ENCODE assay signal across 27 cellular contexts in the genomic region with DNA sequence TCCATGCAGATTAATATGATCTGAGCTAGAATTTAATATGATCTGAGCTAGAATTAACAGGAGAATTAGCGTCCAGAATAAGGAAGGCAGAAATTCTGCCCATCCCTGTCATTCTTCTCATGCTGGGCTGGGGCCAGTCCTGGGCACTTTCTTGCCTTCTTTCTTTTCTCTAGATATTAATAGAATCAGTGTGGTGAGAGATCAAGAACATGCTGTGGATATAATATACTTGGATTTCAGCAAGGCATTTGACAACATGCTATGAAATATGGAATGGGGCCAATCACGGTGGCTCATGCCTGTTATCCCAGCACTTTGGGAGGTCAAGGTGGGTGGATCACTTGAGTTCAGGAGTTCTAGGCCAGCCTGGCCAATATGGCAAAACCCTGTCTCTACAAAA. TPM values are rescaled to one million over a fixed set of nuclear protein-coding genes. Genes with fewer than 3 reads are reported as not detected.
A peak's percentile ranks its signal among the peaks of the same experiment; 100 is the strongest.
DNase-seq lines count a peak whose midpoint lies in the region; ATAC-seq, FAIRE-seq and TF ChIP-seq lines count a peak whose summit lies in the region.
"Had no signal": no experiment of that assay in that cellular context is flagged by ENCODE, and none has a peak within 500 bp of the region (broad histone marks: within the 10 kb centered on the region; RNA-seq: fewer than 3 reads in every experiment).

No MANE protein-coding gene starts in this region.

- no peak overlapping the region for H2AFZ ChIP-seq in HepG2 (ENCODE audit: low read length)

- CTCF ChIA-PET in CD8-positive, alpha-beta T cell (lab: Charles Lee): interaction anchor here (1.3 to 2.2 kb wide), 2 partner anchors 9 to 49 kb away, joined by 3 to 6 read pairs; no protein-coding TSS in a partner anchor
- CTCF ChIA-PET in HepG2 (lab: Yijun Ruan, JAX; ENCODE audit: low intra/inter-chr PET ratio, low total read pairs): no interaction called here

- H3K27ac ChIP-seq in CD8-positive, alpha-beta T cell (ENCODE audit: low read depth, low read length): no peak overlapping the region
- H3K27ac ChIP-seq in gastrocnemius medialis (peak overlapping the region; percentile 15 to 52 (median 46)), HepG2 (ENCODE audit: extremely low read length, insufficient read depth, low read length) (no peak overlapping the region)
- H3K27ac ChIP-seq: SJCRH30 had no signal

- no peaks in the 10 kb centered on the region for H4K20me1 ChIP-seq in HepG2 (ENCODE audit: insufficient read depth, low read length)

- H3K9me3 ChIP-seq in CD8-positive, alpha-beta T cell (ENCODE audit: low read length): no peaks in the 10 kb centered on the region
- H3K9me3 ChIP-seq in gastrocnemius medialis (no peaks in the 10 kb centered on the region), HepG2 (ENCODE audit: low read length) (no peaks in the 10 kb centered on the region)
- H3K9me3 ChIP-seq: SJCRH30 had no signal

- POLR2A ChIA-PET in CD8-positive, alpha-beta T cell (lab: Charles Lee): no interaction called here
- POLR2A ChIA-PET in HepG2 (lab: Yijun Ruan, JAX): interaction anchor here (0.5 to 0.8 kb wide), 2 partner anchors 15 to 246 kb away, joined by 3 read pairs; no protein-coding TSS in a partner anchor

- H3K27me3 Mint-ChIP-seq in activated naive CD4-positive, alpha-beta T cell treated with anti-CD3 and anti-CD28 coated beads, Interleukin-2, amount 50 U/mL, for 24 hours: no peaks in the 10 kb centered on the region
- H3K27me3 Mint-ChIP-seq in CD8-positive, alpha-beta T cell (ENCODE audit: low read depth): no peaks in the 10 kb centered on the region
- no peaks in the 10 kb centered on the region for H3K27me3 Mint-ChIP-seq in activated T-helper 2 cell treated with anti-CD3 and anti-CD28 coated beads, Interferon-gamma antibody, Interleukin-2, Interleukin-4, amounts not matched to agents 10 μg/mL and 5 μg/mL and 100 μg/mL, durations not matched to agents 14 hours and 24 hours and 36 hours (ENCODE audit: low read depth)

- no peak for TF ChIP-seq CTCF in CD8-positive, alpha-beta T cell (IDR thresholded peaks at IDR 0.05)
- TF ChIP-seq CTCF in gastrocnemius medialis (IDR thresholded peaks at IDR 0.05 in 4 of 5, conservative IDR thresholded peaks at IDR 0.05 in 1 of 5) (no peak), HepG2 (CRISPR knock-in tag; IDR thresholded peaks at IDR 0.05) (no peak)

- ATAC-seq in CD8-positive, alpha-beta T cell: no peak
- ATAC-seq in gastrocnemius medialis: peak; percentile 80 to 84
- ATAC-seq in HepG2: no peak
- ATAC-seq: PC-3, Right ventricle myocardium inferior had no signal

- peaks cover 84% of the 10 kb centered on the region for H3K4me1 Mint-ChIP-seq in activated naive CD4-positive, alpha-beta T cell treated with anti-CD3 and anti-CD28 coated beads, Interleukin-2, amount 50 U/mL, for 24 hours
- H3K4me1 Mint-ChIP-seq in CD8-positive, alpha-beta T cell (ENCODE audit: low read depth): peaks cover 59% of the 10 kb centered on the region
- H3K4me1 Mint-ChIP-seq in activated T-helper 2 cell treated with anti-CD3 and anti-CD28 coated beads, Interferon-gamma antibody, Interleukin-2, Interleukin-4, amounts not matched to agents 10 μg/mL and 5 μg/mL and 100 μg/mL, durations not matched to agents 14 hours and 24 hours and 36 hours (ENCODE audit: low read depth): peaks cover 28% of the 10 kb centered on the region

- H3K4me3 Mint-ChIP-seq in activated naive CD4-positive, alpha-beta T cell treated with anti-CD3 and anti-CD28 coated beads, Interleukin-2, amount 50 U/mL, for 24 hours: peak overlapping the region; percentile 39
- H3K4me3 Mint-ChIP-seq in CD8-positive, alpha-beta T cell: no peak overlapping the region
- H3K4me3 Mint-ChIP-seq in activated T-helper 2 cell treated with anti-CD3 and anti-CD28 coated beads, Interferon-gamma antibody, Interleukin-2, Interleukin-4, amounts not matched to agents 10 μg/mL and 5 μg/mL and 100 μg/mL, durations not matched to agents 14 hours and 24 hours and 36 hours (ENCODE audit: low read depth): peak overlapping the region; percentile 1

- TF ChIP-seq EP300 in HepG2 (IDR thresholded peaks at IDR 0.05; ENCODE audit: low read depth in 2 of 2, low read length in 2 of 2): no peak
- no peak for TF ChIP-seq EP300 in HepG2 (CRISPR knock-in tag; IDR thresholded peaks at IDR 0.05; ENCODE audit: borderline replicate concordance)

- TF ChIP-seq POLR2A in gastrocnemius medialis (IDR thresholded peaks at IDR 0.05) (no peak), HepG2 (IDR thresholded peaks at IDR 0.05; ENCODE audit: insufficient read depth in 1 of 2, low read depth in 2 of 2, low read length in 2 of 2) (no peak)

- BruUV-seq in HepG2 (replicated peaks; lab: Mats Ljungman, UMichigan): no TSS peak

- no peak for DNase-seq in activated naive CD4-positive, alpha-beta T cell treated with anti-CD3 and anti-CD28 coated beads, Interleukin-2, amount 50 U/mL, for 16 hours
- DNase-seq in CD8-positive, alpha-beta T cell: no peak
- DNase-seq in activated T-helper 2 cell treated with anti-CD3 and anti-CD28 coated beads, Interferon-gamma antibody, Interleukin-2, Interleukin-4, amounts not matched to agents 10 μg/mL and 5 μg/mL and 100 μg/mL, durations not matched to agents 14 hours and 24 hours and 36 hours (ENCODE audit: low spot score): no peak
- peak; percentile 10 to 21 for DNase-seq in gastrocnemius medialis
- DNase-seq in NCI-H146 (lab: John Stamatoyannopoulos, UW): no peak
- no peak for DNase-seq in HepG2 (ENCODE audit: low spot score)
- no peak for DNase-seq in central memory CD4-positive, alpha-beta T cell
- DNase-seq: C1 segment of cervical spinal cord; DMS153; DND-41; KBM-7; MV-4-11; NCI-H1105; NCI-H1436 treated with DMSO at 0.1 percent for 48 hours; NCI-H1930; NCI-H2107; NCI-H446; NCI-H524 treated with DMSO at 0.1 percent for 48 hours; NCI-H82; NK-92 treated with Interleukin-12 subunit alpha and Interleukin-12 subunit beta, amount 100 ng/mL, for 24 hours; PC-3; SJCRH30 had no signal

- no peaks in the 10 kb centered on the region for H3K27me3 ChIP-seq in CD8-positive, alpha-beta T cell (ENCODE audit: insufficient read depth, low read length)
- H3K27me3 ChIP-seq in gastrocnemius medialis: no peaks in the 10 kb centered on the region
- H3K27me3 ChIP-seq in HepG2 (ENCODE audit: control insufficient read depth in 1 of 2, insufficient read depth in 2 of 2, low read length in 2 of 2): no peaks in the 10 kb centered on the region
- H3K27me3 ChIP-seq: SJCRH30 had no signal

- no peak overlapping the region for H3K4me2 ChIP-seq in HepG2 (ENCODE audit: low read depth, low read length)

- in situ Hi-C loops in gastrocnemius medialis (cut with MboI; ENCODE audit: low sequenced_read_pairs in 4 of 4) (no loop called here), HepG2 (cut with HindIII; ENCODE audit: extremely low pct_ligation_motif_present, low pct_unique_long_range_greater_than_20kb) (no loop called here)

- no peaks in the 10 kb centered on the region for H3K79me2 ChIP-seq in HepG2 (ENCODE audit: insufficient read depth, low read length)

- H3K36me3 Mint-ChIP-seq in activated naive CD4-positive, alpha-beta T cell treated with anti-CD3 and anti-CD28 coated beads, Interleukin-2, amount 50 U/mL, for 24 hours: peaks cover 18% of the 10 kb centered on the region
- peaks cover 68% of the 10 kb centered on the region for H3K36me3 Mint-ChIP-seq in CD8-positive, alpha-beta T cell
- peaks cover 59% of the 10 kb centered on the region for H3K36me3 Mint-ChIP-seq in activated T-helper 2 cell treated with anti-CD3 and anti-CD28 coated beads, Interferon-gamma antibody, Interleukin-2, Interleukin-4, amounts not matched to agents 10 μg/mL and 5 μg/mL and 100 μg/mL, durations not matched to agents 14 hours and 24 hours and 36 hours (ENCODE audit: low read depth)

- intact Hi-C loops in CD8-positive, alpha-beta T cell (cut with DNase I, micrococcal nuclease): no loop called here
- intact Hi-C loops in activated T-helper 2 cell treated with anti-CD3 and anti-CD28 coated beads, Interferon-gamma antibody, Interleukin-2, Interleukin-4, amounts not matched to agents 10 μg/mL and 5 μg/mL and 100 μg/mL, durations not matched to agents 14 hours and 24 hours and 36 hours (cut with micrococcal nuclease): no loop called here
- intact Hi-C loops in gastrocnemius medialis (cut with DNase I; ENCODE audit: low total_unique reads): loop anchor here (5.0 kb wide), 1 partner anchor 46 kb away; no protein-coding TSS in a partner anchor
- intact Hi-C loops in HepG2 (cut with micrococcal nuclease; ENCODE audit: unreplicated experiment): no loop called here

- H3K9me3 Mint-ChIP-seq in activated naive CD4-positive, alpha-beta T cell treated with anti-CD3 and anti-CD28 coated beads, Interleukin-2, amount 50 U/mL, for 24 hours: no peaks in the 10 kb centered on the region
- H3K9me3 Mint-ChIP-seq in CD8-positive, alpha-beta T cell: no peaks in the 10 kb centered on the region
- no peaks in the 10 kb centered on the region for H3K9me3 Mint-ChIP-seq in activated T-helper 2 cell treated with anti-CD3 and anti-CD28 coated beads, Interferon-gamma antibody, Interleukin-2, Interleukin-4, amounts not matched to agents 10 μg/mL and 5 μg/mL and 100 μg/mL, durations not matched to agents 14 hours and 24 hours and 36 hours

- peaks cover 21% of the 10 kb centered on the region for H3K4me1 ChIP-seq in CD8-positive, alpha-beta T cell (ENCODE audit: insufficient read depth, low read length)
- peaks cover 33 to 42% of the 10 kb centered on the region in 2 donors for H3K4me1 ChIP-seq in gastrocnemius medialis
- peaks cover 12% of the 10 kb centered on the region; the same call in 1 of the 2 replicates for H3K4me1 ChIP-seq in HepG2 (ENCODE audit: insufficient read depth, low read length)

- no peak for TF ChIP-seq RAD21 in HepG2 (CRISPR knock-in tag; IDR thresholded peaks at IDR 0.05)

- FAIRE-seq in HepG2 (lab: Jason Lieb, UNC): no peak
- FAIRE-seq: GM19239, H54, HTR-8/SVneo had no signal

- peaks cover 29% of the 10 kb centered on the region for H3K36me3 ChIP-seq in CD8-positive, alpha-beta T cell (ENCODE audit: insufficient read depth, low read length)
- peaks cover 0 to 15% of the 10 kb centered on the region in 2 donors for H3K36me3 ChIP-seq in gastrocnemius medialis
- H3K36me3 ChIP-seq in HepG2 (replicated peaks in 1 of 2; ENCODE audit: control insufficient read depth in 1 of 2, insufficient read depth in 2 of 2, low read length in 2 of 2): peaks cover 18 to 52% of the 10 kb centered on the region in 2 experiments
- H3K36me3 ChIP-seq: SJCRH30 had no signal

- no peak overlapping the region for H3K9ac ChIP-seq in HepG2 (ENCODE audit: insufficient read depth, low read depth, low read length)

- no peak overlapping the region for H3K4me3 ChIP-seq in CD8-positive, alpha-beta T cell (ENCODE audit: low read depth, low read length)
- H3K4me3 ChIP-seq in gastrocnemius medialis: no peak overlapping the region
- no peak overlapping the region for H3K4me3 ChIP-seq in HepG2 (replicated peaks in 1 of 3; ENCODE audit: insufficient read depth in 1 of 3, low read depth in 2 of 3, low read length in 3 of 3)
- H3K4me3 ChIP-seq: SJCRH30 had no signal

- WGBS in HepG2 (ENCODE audit: low lambda C conversion rate): 100% methylated on average over 2 of the region's 2 CpGs

- H3K27ac Mint-ChIP-seq in activated naive CD4-positive, alpha-beta T cell treated with anti-CD3 and anti-CD28 coated beads, Interleukin-2, amount 50 U/mL, for 24 hours: peak overlapping the region; percentile 46
- peak overlapping the region; percentile 27 for H3K27ac Mint-ChIP-seq in CD8-positive, alpha-beta T cell
- H3K27ac Mint-ChIP-seq in activated T-helper 2 cell treated with anti-CD3 and anti-CD28 coated beads, Interferon-gamma antibody, Interleukin-2, Interleukin-4, amounts not matched to agents 10 μg/mL and 5 μg/mL and 100 μg/mL, durations not matched to agents 14 hours and 24 hours and 36 hours: no peak overlapping the region

RNA-seq across cellular contexts. Expression of a gene that starts 18.1 kb away (rescaled TPM):
- 10 to 100 TPM; 15.9 to 18.2 TPM for total RNA-seq in CD8-positive, alpha-beta T cell
- total RNA-seq in activated T-helper 2 cell treated with anti-CD3 and anti-CD28 coated beads, Interferon-gamma antibody, Interleukin-2, Interleukin-4, amounts not matched to agents 10 μg/mL and 5 μg/mL and 100 μg/mL, durations not matched to agents 14 hours and 24 hours and 36 hours: 22.7 and 25.1 TPM in 2 replicates
- total RNA-seq in gastrocnemius medialis: 10 to 100 TPM; 15.1 to 24.5 (median 20.2) TPM
- total RNA-seq in HepG2 (2016; rRNA removed; fragmentation: Illumina TruSeq; extraction: Trizol): 12.5 and 16.9 TPM in 2 replicates
- 6.6 and 9.0 TPM in 2 replicates for total RNA-seq in HepG2 (2016; cell fraction: cytosol; rRNA removed; fragmentation: Illumina TruSeq; extraction: Trizol; ENCODE audit: low read depth)
- total RNA-seq in HepG2 (2016; cell fraction: insoluble cytoplasmic fraction; rRNA removed; fragmentation: Illumina TruSeq; extraction: Trizol): 11.8 and 16.7 TPM in 2 replicates
- 16.7 and 19.6 TPM in 2 replicates for total RNA-seq in HepG2 (2016; cell fraction: membrane; rRNA removed; fragmentation: Illumina TruSeq; extraction: Trizol)
- total RNA-seq in HepG2 (2016; cell fraction: nucleus; rRNA removed; fragmentation: Illumina TruSeq; extraction: Trizol): 15.4 and 18.2 TPM in 2 replicates
- polyA plus RNA-seq in HepG2 (2011; rRNA removed): 20.4 and 26.4 TPM in 2 replicates
- 26.0 and 30.7 TPM in 2 replicates for polyA plus RNA-seq in HepG2 (2011; cell fraction: cytosol; rRNA removed)
- polyA plus RNA-seq in HepG2 (2011; cell fraction: nucleus; rRNA removed): 13.0 and 15.2 TPM in 2 replicates
- polyA plus RNA-seq in HepG2 (2012): 16.7 and 21.0 TPM in 2 replicates
- 10.3 and 13.3 TPM in 2 replicates for polyA plus RNA-seq in HepG2 (2016; cell fraction: cytosol; fragmentation: Illumina TruSeq; extraction: Trizol; ENCODE audit: low read depth)
- polyA plus RNA-seq in HepG2 (2016; cell fraction: insoluble cytoplasmic fraction; fragmentation: Illumina TruSeq; extraction: Trizol; ENCODE audit: low read depth): 14.5 and 14.6 TPM in 2 replicates
- 18.4 and 18.5 TPM in 2 replicates for polyA plus RNA-seq in HepG2 (2016; cell fraction: membrane; fragmentation: Illumina TruSeq; extraction: Trizol; ENCODE audit: low read depth)
- 22.3 and 23.0 TPM in 2 replicates for polyA plus RNA-seq in HepG2 (2016; cell fraction: nucleus; fragmentation: Illumina TruSeq; extraction: Trizol; ENCODE audit: insufficient read depth, low read depth)
- 82.2 and 86.5 TPM in 2 replicates for polyA minus RNA-seq in HepG2 (2011; rRNA and poly(A)+ RNA removed; ENCODE audit: low replicate concordance)
- 15.1 and 19.1 TPM in 2 replicates for polyA minus RNA-seq in HepG2 (2011; cell fraction: cytosol; rRNA and poly(A)+ RNA removed)
- 20.9 and 32.3 TPM in 2 replicates for polyA minus RNA-seq in HepG2 (2011; cell fraction: nucleus; rRNA and poly(A)+ RNA removed)

RNA-seq across cellular contexts. Expression of a gene that starts 28.7 kb away (rescaled TPM):
- 10 to 100 TPM; 24.7 to 25.1 TPM for total RNA-seq in CD8-positive, alpha-beta T cell
- total RNA-seq in activated T-helper 2 cell treated with anti-CD3 and anti-CD28 coated beads, Interferon-gamma antibody, Interleukin-2, Interleukin-4, amounts not matched to agents 10 μg/mL and 5 μg/mL and 100 μg/mL, durations not matched to agents 14 hours and 24 hours and 36 hours: 43.3 and 44.5 TPM in 2 replicates
- total RNA-seq in gastrocnemius medialis (10 to 100 TPM; 40.7 to 66.3 (median 52.9) TPM), HepG2 (2016; rRNA removed; fragmentation: Illumina TruSeq; extraction: Trizol) (34.6 and 42.8 TPM in 2 replicates)
- 4.0 and 6.0 TPM in 2 replicates for total RNA-seq in HepG2 (2016; cell fraction: cytosol; rRNA removed; fragmentation: Illumina TruSeq; extraction: Trizol; ENCODE audit: low read depth)
- 33.1 and 42.1 TPM in 2 replicates for total RNA-seq in HepG2 (2016; cell fraction: insoluble cytoplasmic fraction; rRNA removed; fragmentation: Illumina TruSeq; extraction: Trizol)
- 13.4 and 15.1 TPM in 2 replicates for total RNA-seq in HepG2 (2016; cell fraction: membrane; rRNA removed; fragmentation: Illumina TruSeq; extraction: Trizol)
- total RNA-seq in HepG2 (2016; cell fraction: nucleus; rRNA removed; fragmentation: Illumina TruSeq; extraction: Trizol): 32.1 and 40.4 TPM in 2 replicates
- 24.6 and 31.8 TPM in 2 replicates for polyA plus RNA-seq in HepG2 (2011; rRNA removed)
- 13.3 and 19.3 TPM in 2 replicates for polyA plus RNA-seq in HepG2 (2011; cell fraction: cytosol; rRNA removed)
- 56.0 and 61.6 TPM in 2 replicates for polyA plus RNA-seq in HepG2 (2011; cell fraction: nucleus; rRNA removed)
- polyA plus RNA-seq in HepG2 (2012): 21.0 and 29.9 TPM in 2 replicates
- 1.9 TPM in 2 replicates for polyA plus RNA-seq in HepG2 (2016; cell fraction: cytosol; fragmentation: Illumina TruSeq; extraction: Trizol; ENCODE audit: low read depth)
- polyA plus RNA-seq in HepG2 (2016; cell fraction: insoluble cytoplasmic fraction; fragmentation: Illumina TruSeq; extraction: Trizol; ENCODE audit: low read depth): 30.4 and 35.7 TPM in 2 replicates
- 4.5 and 5.1 TPM in 2 replicates for polyA plus RNA-seq in HepG2 (2016; cell fraction: membrane; fragmentation: Illumina TruSeq; extraction: Trizol; ENCODE audit: low read depth)
- 59.3 and 65.9 TPM in 2 replicates for polyA plus RNA-seq in HepG2 (2016; cell fraction: nucleus; fragmentation: Illumina TruSeq; extraction: Trizol; ENCODE audit: insufficient read depth, low read depth)
- polyA minus RNA-seq in HepG2 (2011; rRNA and poly(A)+ RNA removed; ENCODE audit: low replicate concordance): 65.6 and 122 TPM in 2 replicates
- 25.7 and 31.9 TPM in 2 replicates for polyA minus RNA-seq in HepG2 (2011; cell fraction: cytosol; rRNA and poly(A)+ RNA removed)
- 38.4 and 55.1 TPM in 2 replicates for polyA minus RNA-seq in HepG2 (2011; cell fraction: nucleus; rRNA and poly(A)+ RNA removed)

Comparison
In these comparisons a context has a peak if more than half of its experiments do, and no peak if none do; other contexts are left out.
1. DNase-seq: peak in gastrocnemius medialis (2 of 2); none in activated naive CD4-positive, alpha-beta T cell treated with anti-CD3 and anti-CD28 coated beads, Interleukin-2, amount 50 U/mL, for 16 hours (single experiment), CD8-positive, alpha-beta T cell (0 of 7), activated T-helper 2 cell treated with anti-CD3 and anti-CD28 coated beads, Interferon-gamma antibody, Interleukin-2, Interleukin-4, amounts not matched to agents 10 μg/mL and 5 μg/mL and 100 μg/mL, durations not matched to agents 14 hours and 24 hours and 36 hours (single experiment), NCI-H146 (single experiment), HepG2 (single experiment) and central memory CD4-positive, alpha-beta T cell (single experiment).
2. ATAC-seq: peak in gastrocnemius medialis (2 of 2); none in CD8-positive, alpha-beta T cell (single experiment) and HepG2 (single experiment).
3. H3K27ac ChIP-seq: peak in gastrocnemius medialis (4 of 4); none in CD8-positive, alpha-beta T cell (single experiment) and HepG2 (single experiment).